In genomic region chr13:50124536-50125305, GRCh38 we compare ENCODE assay signal across 8 cellular contexts.
DNase-seq lines count a peak whose midpoint lies in the region; ATAC-seq and TF ChIP-seq lines count a peak whose summit lies in the region.

No MANE protein-coding gene starts in this region.

- H3K4me3 Mint-ChIP-seq in endothelial cell (ENCODE audit: unreplicated experiment) = peak overlapping the region; percentile 87
- H3K4me3 Mint-ChIP-seq in stimulated activated memory B cell treated with anti-CD40 and anti-IgM and Interleukin-4, amounts not matched to agents 10 μg/mL and 1 μg/mL and 100 μg/mL, for 72 hours = peak overlapping the region; percentile 85

- H3K4me1 ChIP-seq in muscle layer of duodenum (ENCODE audit: control insufficient read depth in 1 of 2, insufficient read depth in 2 of 2, low read length in 2 of 2) = peaks cover 3 to 26% of the 10 kb centered on the region in 2 donors

- H3K36me3 ChIP-seq in muscle layer of duodenum (ENCODE audit: control insufficient read depth in 1 of 2, insufficient read depth in 2 of 2, low read length in 2 of 2) = peaks cover 0 to 18% of the 10 kb centered on the region in 2 donors

- peak overlapping the region; percentile 73 to 91 for H3K4me3 ChIP-seq in muscle layer of duodenum (ENCODE audit: low read depth in 1 of 2, low read length in 2 of 2)

- ATAC-seq in GM18502 (IDR thresholded peaks at IDR 0.05; ENCODE audit: poor library complexity, unreplicated experiment) (peak; percentile 24), HG02759 (IDR thresholded peaks at IDR 0.05; ENCODE audit: unreplicated experiment) (peak; percentile 14)
- peak; percentile 37 for ATAC-seq in stimulated activated memory B cell treated with anti-CD40 and anti-IgM and Interleukin-4, amounts not matched to agents 10 μg/mL and 1 μg/mL and 100 μg/mL, for 72 hours

- TF ChIP-seq CTCF in endothelial cell (IDR thresholded peaks at IDR 0.05; ENCODE audit: unreplicated experiment) = no peak

- peaks cover 14% of the 10 kb centered on the region for H3K27me3 ChIP-seq in muscle layer of duodenum (ENCODE audit: low read depth, low read length)

- peak overlapping the region; percentile 93 for H3K27ac ChIP-seq in muscle layer of duodenum (ENCODE audit: low read length)

- H3K27me3 Mint-ChIP-seq in endothelial cell (ENCODE audit: unreplicated experiment) = peaks cover 32% of the 10 kb centered on the region
- no peaks in the 10 kb centered on the region for H3K27me3 Mint-ChIP-seq in stimulated activated memory B cell treated with anti-CD40 and anti-IgM and Interleukin-4, amounts not matched to agents 10 μg/mL and 1 μg/mL and 100 μg/mL, for 72 hours

- no peaks in the 10 kb centered on the region for H3K9me3 Mint-ChIP-seq in endothelial cell (ENCODE audit: unreplicated experiment)
- H3K9me3 Mint-ChIP-seq in stimulated activated memory B cell treated with anti-CD40 and anti-IgM and Interleukin-4, amounts not matched to agents 10 μg/mL and 1 μg/mL and 100 μg/mL, for 72 hours = no peaks in the 10 kb centered on the region

- H3K9me3 ChIP-seq in muscle layer of duodenum (ENCODE audit: control insufficient read depth in 1 of 2, low read length in 2 of 2) = no peaks in the 10 kb centered on the region

- peaks cover 48% of the 10 kb centered on the region for H3K4me1 Mint-ChIP-seq in endothelial cell (ENCODE audit: unreplicated experiment)
- peaks cover 70% of the 10 kb centered on the region for H3K4me1 Mint-ChIP-seq in stimulated activated memory B cell treated with anti-CD40 and anti-IgM and Interleukin-4, amounts not matched to agents 10 μg/mL and 1 μg/mL and 100 μg/mL, for 72 hours

- DNase-seq in NCI-H2227 treated with DMSO at 0.1 percent for 48 hours (lab: John Stamatoyannopoulos, UW) (peak; percentile 50), endothelial cell (ENCODE audit: low spot score) (peak; percentile 65), cortex of kidney (lab: John Stamatoyannopoulos, UW) (no peak)
- DNase-seq in activated CD8-positive, alpha-beta memory T cell treated with anti-CD3 and anti-CD28 coated beads, Interleukin-2, amount 50 U/mL, for 24 hours (ENCODE audit: extremely low read depth) = peak; percentile 84

- peaks cover 4% of the 10 kb centered on the region for H3K36me3 Mint-ChIP-seq in endothelial cell (ENCODE audit: low read depth, unreplicated experiment)
- H3K36me3 Mint-ChIP-seq in stimulated activated memory B cell treated with anti-CD40 and anti-IgM and Interleukin-4, amounts not matched to agents 10 μg/mL and 1 μg/mL and 100 μg/mL, for 72 hours = peaks cover 18% of the 10 kb centered on the region

- H3K27ac Mint-ChIP-seq in endothelial cell (ENCODE audit: unreplicated experiment) = no peak overlapping the region
- peak overlapping the region; percentile 99 for H3K27ac Mint-ChIP-seq in stimulated activated memory B cell treated with anti-CD40 and anti-IgM and Interleukin-4, amounts not matched to agents 10 μg/mL and 1 μg/mL and 100 μg/mL, for 72 hours
